Comparison of ENCODE assay signal across 8 cellular contexts in genomic region chr15:45166792-45167630, GRCh38. TPM values are rescaled to one million over a fixed set of nuclear protein-coding genes. Genes with fewer than 3 reads are reported as not detected.
DNase-seq lines count a peak whose midpoint lies in the region; ATAC-seq and TF ChIP-seq lines count a peak whose summit lies in the region.

No MANE protein-coding gene starts in this region.

- peak overlapping the region; percentile 58; the same call in 2 of the 3 replicates for H3K4me3 Mint-ChIP-seq in GM23338

- H3K27ac ChIP-seq in GM23338 (ENCODE audit: low read depth), result peak overlapping the region; percentile 92
- peak overlapping the region; percentile 99 for H3K27ac ChIP-seq in suprapubic skin

- peaks cover 17% of the 10 kb centered on the region for H3K27me3 Mint-ChIP-seq in GM23338 (ENCODE audit: insufficient read depth, low read depth, poor library complexity)

- in situ Hi-C loops in G401 (cut with HindIII; ENCODE audit: low sequenced_read_pairs), result no loop called here

- 2% methylated on average over 9 of the region's 84 CpGs for WGBS in suprapubic skin

- no peak overlapping the region for H3K27ac Mint-ChIP-seq in GM23338

- H3K4me2 ChIP-seq in GM23338, result peak overlapping the region; percentile 85

- H3K79me2 ChIP-seq in GM23338 (replicated peaks; ENCODE audit: insufficient read depth), result no peaks in the 10 kb centered on the region

- peak overlapping the region; percentile 79 for H3K4me3 ChIP-seq in GM23338
- peak overlapping the region; percentile 87 for H3K4me3 ChIP-seq in suprapubic skin

- no peaks in the 10 kb centered on the region for H3K9me3 ChIP-seq in suprapubic skin

- H3K4me1 Mint-ChIP-seq in GM23338, result peaks cover 34% of the 10 kb centered on the region

- H3K27me3 ChIP-seq in GM23338 (ENCODE audit: insufficient read depth), result no peaks in the 10 kb centered on the region
- no peaks in the 10 kb centered on the region for H3K27me3 ChIP-seq in suprapubic skin

- peak overlapping the region; percentile 59; the same call in 1 of the 2 replicates for H2AFZ ChIP-seq in GM23338

- no peaks in the 10 kb centered on the region for H4K20me1 ChIP-seq in GM23338 (replicated peaks; ENCODE audit: insufficient read depth)

- DNase-seq in G401 (ENCODE audit: low spot score) (peak; percentile 70), GM23338 (ENCODE audit: low spot score) (peak; percentile 95), Kasumi-1 (lab: John Stamatoyannopoulos, UW) (peak; percentile 56 to 81), SIG-M5 (lab: John Stamatoyannopoulos, UW) (peak; percentile 29), germinal center (ENCODE audit: low spot score) (peak; percentile 89), nucleus accumbens (lab: John Stamatoyannopoulos, UW) (peak in 54 of 56 donors; percentile 51 to 89 (median 76)), suprapubic skin (ENCODE audit: low spot score in 2 of 2) (peak; percentile 93 to 95)
- DNase-seq in activated naive CD4-positive, alpha-beta T cell (lab: John Stamatoyannopoulos, UW), result peak; percentile 37 to 72 (median 55)

- no peak for TF ChIP-seq EP300 in suprapubic skin (IDR thresholded peaks at IDR 0.05)

- H3K9me3 Mint-ChIP-seq in GM23338, result no peaks in the 10 kb centered on the region; the same call in 2 of the 3 replicates

- TF ChIP-seq CTCF in GM23338 (conservative IDR thresholded peaks at IDR 0.05; ENCODE audit: low read depth in 2 of 2) (peak; percentile 60 to 62), suprapubic skin (IDR thresholded peaks at IDR 0.05) (peak; percentile 41 to 79)

- no peaks in the 10 kb centered on the region for H3K9me2 ChIP-seq in GM23338 (ENCODE audit: insufficient read depth)

- peak; percentile 83 for ATAC-seq in GM23338

- peaks cover 31% of the 10 kb centered on the region for H3K4me1 ChIP-seq in GM23338 (ENCODE audit: insufficient read depth)
- H3K4me1 ChIP-seq in suprapubic skin, result peaks cover 39% of the 10 kb centered on the region

- H3F3A ChIP-seq in GM23338 (replicated peaks; ENCODE audit: low read depth), result no peaks in the 10 kb centered on the region; the same call in 1 of the 2 replicates

- peak in 1 of 2 donors; percentile 5 for TF ChIP-seq POLR2A in suprapubic skin (IDR thresholded peaks at IDR 0.05)

- H3K36me3 Mint-ChIP-seq in GM23338 (ENCODE audit: low read depth), result peaks cover 6% of the 10 kb centered on the region; the same call in 2 of the 3 replicates

- H3K36me3 ChIP-seq in GM23338 (ENCODE audit: insufficient read depth) (no peaks in the 10 kb centered on the region), suprapubic skin (peaks cover 12% of the 10 kb centered on the region)

TF ChIP-seq in GM23338, 12 proteins besides CTCF, POLR2A, EP300 and RAD21 (continues in another document):
- no peak for TF ChIP-seq EZH2phosphoT487 (IDR thresholded peaks at IDR 0.05; ENCODE audit: unreplicated experiment)
- no peak for TF ChIP-seq ZNF462 (CRISPR knock-in tag; IDR thresholded peaks at IDR 0.05)

RNA-seq across cellular contexts. Expression of gene SHF, which starts 20.8 kb away (rescaled TPM):
- 7.8 and 10.7 TPM in 2 replicates for total RNA-seq in G401 (2014; rRNA removed; shearing (Covaris generic))
- total RNA-seq in GM23338 (2014; rRNA removed; shearing (Covaris generic)), result 15.1 and 15.6 TPM in 2 replicates
- polyA plus RNA-seq in GM23338 (2016; fragmentation: Nextera tagmentation; extraction: Ambion mirVana), result 5.8 and 6.6 TPM in 2 replicates
- total RNA-seq in suprapubic skin, result 10 to 100 TPM in 2 of 4 donors, 1 to 10 TPM in 2; 5.4 to 11.9 (median 8.6) TPM

RNA-seq across cellular contexts. Expression of gene DUOX1, which starts 37.2 kb away (rescaled TPM):
- total RNA-seq in G401 (2014; rRNA removed; shearing (Covaris generic)), result not detected in 2 replicates
- total RNA-seq in GM23338 (2014; rRNA removed; shearing (Covaris generic)), result 0.69 and 2.1 TPM in 2 replicates
- 0.66 and 0.73 TPM in 2 replicates for polyA plus RNA-seq in GM23338 (2016; fragmentation: Nextera tagmentation; extraction: Ambion mirVana)
- total RNA-seq in suprapubic skin, result 100 to 1,000 TPM in 3 of 4 donors, 10 to 100 TPM in 1; 87.2 to 246 (median 165) TPM

RNA-seq across cellular contexts. Expression of gene DUOXA1, which starts 37.3 kb away (rescaled TPM):
- total RNA-seq in G401 (2014; rRNA removed; shearing (Covaris generic)), result not detected in 2 replicates
- total RNA-seq in GM23338 (2014; rRNA removed; shearing (Covaris generic)), result not detected in 2 replicates
- not detected in 2 replicates for polyA plus RNA-seq in GM23338 (2016; fragmentation: Nextera tagmentation; extraction: Ambion mirVana)
- total RNA-seq in suprapubic skin, result 100 to 1,000 TPM in 1 of 4 donors, 10 to 100 TPM in 3; 65.6 to 178 (median 89.6) TPM

RNA-seq across cellular contexts. Expression of gene DUOXA2, which starts 52.9 kb away (rescaled TPM):
- total RNA-seq in G401 (2014; rRNA removed; shearing (Covaris generic)), result not detected in 2 replicates
- total RNA-seq in GM23338 (2014; rRNA removed; shearing (Covaris generic)), result not detected in 2 replicates
- polyA plus RNA-seq in GM23338 (2016; fragmentation: Nextera tagmentation; extraction: Ambion mirVana), result not detected in 2 replicates
- total RNA-seq in suprapubic skin, result not detected

RNA-seq across cellular contexts. Expression of gene DUOX2, which starts 53.0 kb away (rescaled TPM):
- total RNA-seq in G401 (2014; rRNA removed; shearing (Covaris generic)), result not detected in 2 replicates
- total RNA-seq in GM23338 (2014; rRNA removed; shearing (Covaris generic)), result not detected in 2 replicates
- not detected in 2 replicates for polyA plus RNA-seq in GM23338 (2016; fragmentation: Nextera tagmentation; extraction: Ambion mirVana)
- 10 to 100 TPM in 2 of 4 donors, 1 to 10 TPM in 2; 2.3 to 32.6 (median 6.9) TPM for total RNA-seq in suprapubic skin

Comparison
In these comparisons a context has a peak if more than half of its experiments do, and no peak if none do; other contexts are left out.
1. Peak in every context shown above with its lines: DNase-seq, ATAC-seq, H3K4me3 ChIP-seq and H3K27ac ChIP-seq.
2. DNase-seq: peak in every context shown above with its lines; median percentile 95 in GM23338; 94 in suprapubic skin; 89 in germinal center; 76 in nucleus accumbens; 70 in G401; 68 in Kasumi-1; 55 in activated naive CD4-positive, alpha-beta T cell; 29 in SIG-M5.
3. RNA of gene DUOX1, which starts 37.2 kb away (total RNA-seq): 87.2 to 246 TPM in suprapubic skin; 0.69 to 2.1 TPM in GM23338 and not detected in G401; every median in the first group is over 10 times any median in the second.
4. RNA of gene DUOXA1, which starts 37.3 kb away (total RNA-seq): 65.6 to 178 TPM in suprapubic skin; not detected in G401 and not detected in GM23338; every median in the first group is over 10 times any median in the second.